ENCODE assay signal across 18 cellular contexts in genomic region chrX:10022580-10023245, GRCh38. TPM values are rescaled to one million over a fixed set of nuclear protein-coding genes. Genes with fewer than 3 reads are reported as not detected.
DNase-seq lines count a peak whose midpoint lies in the region; ATAC-seq, FAIRE-seq and TF ChIP-seq lines count a peak whose summit lies in the region.
"Had no signal": no experiment of that assay in that cellular context is flagged by ENCODE, and none has a peak within 500 bp of the region (broad histone marks: within the 10 kb centered on the region; RNA-seq: fewer than 3 reads in every experiment).

No MANE protein-coding gene starts in this region.

- H3K4me3 ChIP-seq in astrocyte (ENCODE audit: insufficient read depth, low read depth, low read length) (no peak overlapping the region), heart left ventricle (no peak overlapping the region), sigmoid colon (no peak overlapping the region)
- H3K4me3 ChIP-seq: BLaER1 treated with 17β-estradiol and CSF1 and Interleukin-3, amounts not matched to agents 10 nM and 100 nM had no signal

- WGBS in heart left ventricle, 4 donors: 33 to 53% (median 46%) methylated on average over 10 of the region's 10 CpGs
- WGBS in sigmoid colon, 2 donors: 50 to 73% methylated on average over 10 of the region's 10 CpGs

- H3K27ac ChIP-seq in astrocyte (ENCODE audit: low read depth, low read length): no peak overlapping the region
- peak overlapping the region in 2 of 12 donors; percentile 5 to 13 for H3K27ac ChIP-seq in heart left ventricle
- H3K27ac ChIP-seq in sigmoid colon: peak overlapping the region in 1 of 4 donors; percentile 14
- H3K27ac ChIP-seq: BLaER1 treated with 17β-estradiol and CSF1 and Interleukin-3, amounts not matched to agents 10 nM and 100 nM had no signal

- H3K9me3 Mint-ChIP-seq in astrocyte (ENCODE audit: unreplicated experiment): no peaks in the 10 kb centered on the region
- H3K9me3 Mint-ChIP-seq: immature natural killer cell had no signal

- H3K4me2 ChIP-seq in astrocyte (ENCODE audit: low read length): peak overlapping the region; percentile 35

- TF ChIP-seq POLR2A in heart left ventricle (IDR thresholded peaks at IDR 0.05) (no peak), sigmoid colon (IDR thresholded peaks at IDR 0.05) (no peak)

- TF ChIP-seq EP300 in sigmoid colon (IDR thresholded peaks at IDR 0.05): no peak

- peaks cover 71% of the 10 kb centered on the region for H3K79me2 ChIP-seq in astrocyte (ENCODE audit: insufficient read depth, low read length)

- FAIRE-seq in astrocyte (lab: Jason Lieb, UNC): peak; percentile 59
- FAIRE-seq: GM19239 had no signal

- TF ChIP-seq CTCF in astrocyte (IDR thresholded peaks at IDR 0.05; ENCODE audit: insufficient read depth, low read depth, low read length): no peak
- no peak for TF ChIP-seq CTCF in heart left ventricle (IDR thresholded peaks at IDR 0.05)
- TF ChIP-seq CTCF in sigmoid colon (IDR thresholded peaks at IDR 0.05): no peak

- ATAC-seq in heart left ventricle (peak in 3 of 4 donors; percentile 72 to 86 (median 74)), GM21576 (IDR thresholded peaks at IDR 0.05; ENCODE audit: unreplicated experiment) (no peak), GM18498 (IDR thresholded peaks at IDR 0.05; ENCODE audit: unreplicated experiment) (no peak)

- no peaks in the 10 kb centered on the region for H3K36me3 ChIP-seq in astrocyte (ENCODE audit: insufficient read depth, low read length)
- no peaks in the 10 kb centered on the region for H3K36me3 ChIP-seq in heart left ventricle
- H3K36me3 ChIP-seq in sigmoid colon: no peaks in the 10 kb centered on the region

- H3K4me1 ChIP-seq in astrocyte (ENCODE audit: insufficient read depth, low read length): peaks cover 30% of the 10 kb centered on the region
- H3K4me1 ChIP-seq in heart left ventricle: peaks cover 0 to 52% (median 32%) of the 10 kb centered on the region in 12 donors
- H3K4me1 ChIP-seq in sigmoid colon: peaks cover 0 to 55% (median 11%) of the 10 kb centered on the region in 4 donors

- no peak overlapping the region for H3K4me3 Mint-ChIP-seq in astrocyte (ENCODE audit: unreplicated experiment)
- H3K4me3 Mint-ChIP-seq: immature natural killer cell had no signal

- peaks cover 33% of the 10 kb centered on the region for H4K20me1 ChIP-seq in astrocyte (ENCODE audit: insufficient read depth, low read length)

- H3K4me1 Mint-ChIP-seq in astrocyte (ENCODE audit: low read depth, unreplicated experiment): peaks cover 14% of the 10 kb centered on the region
- H3K4me1 Mint-ChIP-seq: immature natural killer cell had no signal

- H3K9ac ChIP-seq in astrocyte (ENCODE audit: low read length): no peak overlapping the region
- H3K9ac ChIP-seq: BLaER1 treated with 17β-estradiol and CSF1 and Interleukin-3, amounts not matched to agents 10 nM and 100 nM had no signal

- intact Hi-C loops in heart left ventricle (cut with DNase I) (no loop called here), sigmoid colon (cut with DNase I) (no loop called here)

- DNase-seq in GM03348 (ENCODE audit: low spot score): peak; percentile 45
- peak; percentile 82 for DNase-seq in astrocyte (ENCODE audit: low read depth)
- DNase-seq in heart left ventricle: peak in 4 of 5 donors; percentile 44 to 71 (median 56)
- peak; percentile 83 for DNase-seq in sigmoid colon
- no peak for DNase-seq in NCI-H2227 treated with DMSO at 0.1 percent for 48 hours (lab: John Stamatoyannopoulos, UW)
- DNase-seq in activated naive CD4-positive, alpha-beta T cell treated with anti-CD3 and anti-CD28 coated beads, Interleukin-2, amount 50 U/mL, for 16 hours: no peak
- DNase-seq: activated CD4-positive, alpha-beta T cell treated with anti-CD3 and anti-CD28 coated beads for 48 hours; activated T-cell treated with anti-CD3 and anti-CD28 coated beads, Interleukin-2, amount 50 U/mL, for 48 hours; amniotic stem cell; foreskin melanocyte; immature natural killer cell; NCI-H1436; NCI-H526 treated with DMSO at 0.1 percent for 48 hours; posterior cingulate gyrus had no signal

- H3K36me3 Mint-ChIP-seq in astrocyte (ENCODE audit: low read depth, unreplicated experiment): peaks cover under 1% of the 10 kb centered on the region
- H3K36me3 Mint-ChIP-seq: immature natural killer cell had no signal

- H3K27me3 Mint-ChIP-seq in astrocyte (ENCODE audit: low read depth, unreplicated experiment): no peaks in the 10 kb centered on the region

- H3K27ac Mint-ChIP-seq in astrocyte (ENCODE audit: unreplicated experiment): no peak overlapping the region
- H3K27ac Mint-ChIP-seq: immature natural killer cell had no signal

- H3K27me3 ChIP-seq in astrocyte (ENCODE audit: insufficient read depth, low read length): no peaks in the 10 kb centered on the region
- H3K27me3 ChIP-seq in heart left ventricle: peaks cover 0 to 3% (median 0%) of the 10 kb centered on the region in 9 donors
- no peaks in the 10 kb centered on the region for H3K27me3 ChIP-seq in sigmoid colon
- H3K27me3 ChIP-seq: BLaER1 treated with 17β-estradiol and CSF1 and Interleukin-3, amounts not matched to agents 10 nM and 100 nM had no signal

- H2AFZ ChIP-seq in astrocyte (ENCODE audit: low read depth, low read length): no peak overlapping the region

- H3K9me3 ChIP-seq in astrocyte (ENCODE audit: insufficient read depth, low read depth, low read length) (no peaks in the 10 kb centered on the region), heart left ventricle (no peaks in the 10 kb centered on the region), sigmoid colon (no peaks in the 10 kb centered on the region)

RNA-seq across cellular contexts. Expression of gene CLDN34, which starts 55.6 kb away (rescaled TPM):
- total RNA-seq in astrocyte: 0.36 TPM in 1 of 2 replicates, not detected in the other
- not detected for total RNA-seq in heart left ventricle
- polyA plus RNA-seq in heart left ventricle: not detected
- total RNA-seq in sigmoid colon: 1 to 10 TPM in 1 of 4 donors, under 1 TPM in 1, not detected in 2; 0.68 to 2.2 TPM
- polyA plus RNA-seq in sigmoid colon: under 1 TPM in 1 of 3 donors, not detected in 2; 0.16 TPM
- polyA plus RNA-seq: immature natural killer cell had no signal

Comparison
In these comparisons a context has a peak if more than half of its experiments do, and no peak if none do; other contexts are left out.
1. DNase-seq: peak in GM03348 (single experiment), astrocyte (single experiment), heart left ventricle (4 of 5) and sigmoid colon (single experiment); none in NCI-H2227 treated with DMSO at 0.1 percent for 48 hours (single experiment) and activated naive CD4-positive, alpha-beta T cell treated with anti-CD3 and anti-CD28 coated beads, Interleukin-2, amount 50 U/mL, for 16 hours (single experiment).
2. ATAC-seq: peak in heart left ventricle (3 of 4); none in GM21576 (single experiment) and GM18498 (single experiment).